In the genomic region with DNA sequence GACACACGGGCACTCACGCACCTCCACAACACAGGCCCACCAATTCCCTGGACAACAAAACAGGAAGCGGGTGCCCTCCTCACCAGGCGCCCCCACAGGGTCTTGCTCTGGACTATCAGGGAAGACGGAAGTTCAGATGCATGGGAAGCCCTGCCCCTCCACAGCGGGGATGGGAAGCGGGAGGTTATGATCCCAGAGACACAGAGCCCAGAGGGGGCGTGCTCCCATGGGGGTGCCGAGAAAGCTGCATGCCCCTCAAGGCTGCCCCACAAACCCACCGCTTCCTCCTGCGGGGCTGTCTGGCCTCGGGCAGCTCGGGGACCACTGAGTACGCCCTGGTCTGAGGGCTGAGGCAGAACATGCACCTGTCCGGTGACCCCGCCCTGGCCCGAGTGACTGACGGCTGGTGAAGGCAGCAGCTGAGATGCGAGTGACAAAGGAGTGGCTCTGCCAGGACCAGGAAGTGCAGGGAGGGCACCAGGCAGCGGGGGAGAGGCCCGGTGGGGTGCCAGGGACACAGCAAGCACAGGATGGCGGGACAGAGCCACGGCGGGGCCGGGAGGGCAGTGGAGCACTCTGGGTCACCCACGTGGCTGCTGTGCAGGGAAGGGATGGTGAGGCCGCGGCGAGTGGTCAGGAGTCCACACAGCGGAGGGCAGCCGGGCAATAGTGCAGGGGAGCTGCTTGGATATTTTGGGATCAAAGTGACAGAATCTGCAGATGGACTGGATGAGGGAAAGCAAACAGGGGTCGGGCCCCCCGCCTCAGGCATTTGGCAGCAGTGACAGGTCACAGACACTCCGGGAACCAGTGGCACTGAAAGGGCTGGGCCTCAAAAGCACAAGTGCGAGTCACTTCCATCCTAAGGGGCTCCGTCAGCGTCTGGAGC, we compare ENCODE assay signal across 15 cellular contexts. TPM values are rescaled to one million over a fixed set of nuclear protein-coding genes. Genes with fewer than 3 reads are reported as not detected.
DNase-seq lines count a peak whose midpoint lies in the region; ATAC-seq, FAIRE-seq and TF ChIP-seq lines count a peak whose summit lies in the region.
"Had no signal": no experiment of that assay in that cellular context is flagged by ENCODE, and none has a peak within 500 bp of the region (broad histone marks: within the 10 kb centered on the region; RNA-seq: fewer than 3 reads in every experiment).

No MANE protein-coding gene starts in this region.

- no peak overlapping the region for H3K4me3 Mint-ChIP-seq in central memory CD8-positive, alpha-beta T cell
- H3K4me3 Mint-ChIP-seq in stimulated activated naive CD8-positive, alpha-beta T cell treated with anti-CD3 and anti-CD28 coated beads, Interleukin-15, amount 100 ng/mL, for 72 hours = no peak overlapping the region
- H3K4me3 Mint-ChIP-seq: activated CD4-positive, alpha-beta memory T cell treated with anti-CD3 and anti-CD28 coated beads for 36 hours; brain had no signal

- no peak for DNase-seq in A549 (ENCODE audit: low read depth in 1 of 2, low spot score in 1 of 2)
- peak; percentile 79 for DNase-seq in DMS153 treated with DMSO at 0.1 percent for 48 hours (lab: John Stamatoyannopoulos, UW; ENCODE audit: unreplicated experiment)
- no peak for DNase-seq in central memory CD8-positive, alpha-beta T cell (ENCODE audit: low spot score in 2 of 2)
- peak; percentile 63 for DNase-seq in myocyte (ENCODE audit: low read depth)
- no peak for DNase-seq in NCI-H1694 (lab: John Stamatoyannopoulos, UW)
- no peak for DNase-seq in stimulated activated naive CD4-positive, alpha-beta T cell treated with Interleukin-2 at 50 U/mL for 16 hours (lab: John Stamatoyannopoulos, UW)
- no peak for DNase-seq in stimulated activated naive CD8-positive, alpha-beta T cell treated with anti-CD3 and anti-CD28 coated beads, Interleukin-15, amount 100 ng/mL, for 72 hours
- DNase-seq: activated CD4-positive, alpha-beta memory T cell treated with anti-CD3 and anti-CD28 coated beads for 36 hours; activated gamma-delta T cell; NCI-H524; T-helper 9 cell had no signal

- H3K4me1 Mint-ChIP-seq in central memory CD8-positive, alpha-beta T cell = no peaks in the 10 kb centered on the region
- peaks cover 10% of the 10 kb centered on the region for H3K4me1 Mint-ChIP-seq in stimulated activated naive CD8-positive, alpha-beta T cell treated with anti-CD3 and anti-CD28 coated beads, Interleukin-15, amount 100 ng/mL, for 72 hours
- H3K4me1 Mint-ChIP-seq: brain had no signal

- POLR2A ChIA-PET in A549 (lab: Yijun Ruan, JAX) = no interaction called here

- TF ChIP-seq POLR2A in A549 (IDR thresholded peaks at IDR 0.05; ENCODE audit: low read length) = no peak

- ATAC-seq in A549 = no peak
- ATAC-seq in central memory CD8-positive, alpha-beta T cell (replicated peaks; ENCODE audit: extremely low read depth, poor library complexity, severe bottlenecking) = no peak
- ATAC-seq in HG02885 (IDR thresholded peaks at IDR 0.05; ENCODE audit: poor library complexity, unreplicated experiment) = no peak
- ATAC-seq in stimulated activated naive CD8-positive, alpha-beta T cell treated with anti-CD3 and anti-CD28 coated beads, Interleukin-15, amount 100 ng/mL, for 72 hours = no peak

- peaks cover 36% of the 10 kb centered on the region for H3K4me1 ChIP-seq in A549

- no peak overlapping the region for H3K4me3 ChIP-seq in A549
- H3K4me3 ChIP-seq: lung had no signal

- peaks cover 44% of the 10 kb centered on the region for H3K36me3 Mint-ChIP-seq in central memory CD8-positive, alpha-beta T cell (ENCODE audit: insufficient read depth)

- no peaks in the 10 kb centered on the region for H3K27me3 Mint-ChIP-seq in central memory CD8-positive, alpha-beta T cell
- no peaks in the 10 kb centered on the region for H3K27me3 Mint-ChIP-seq in stimulated activated naive CD8-positive, alpha-beta T cell treated with anti-CD3 and anti-CD28 coated beads, Interleukin-15, amount 100 ng/mL, for 72 hours
- H3K27me3 Mint-ChIP-seq: activated CD4-positive, alpha-beta memory T cell treated with anti-CD3 and anti-CD28 coated beads for 36 hours; brain had no signal

- WGBS in A549 (ENCODE audit: missing lambda C conversion rate) = 82% methylated on average over 30 of the region's 37 CpGs

- no peak for TF ChIP-seq RAD21 in A549 (conservative IDR thresholded peaks at IDR 0.05 in 1 of 2, IDR thresholded peaks at IDR 0.05 in 1 of 2)

- no peak for FAIRE-seq in A549 (lab: Jason Lieb, UNC)
- FAIRE-seq: endometrium had no signal

- no peaks in the 10 kb centered on the region for H3K9me3 ChIP-seq in A549

- H3K27ac Mint-ChIP-seq in central memory CD8-positive, alpha-beta T cell (ENCODE audit: low read depth) = peak overlapping the region; percentile 78
- peak overlapping the region in 1 of 2 donors; percentile 34 for H3K27ac Mint-ChIP-seq in stimulated activated naive CD8-positive, alpha-beta T cell treated with anti-CD3 and anti-CD28 coated beads, Interleukin-15, amount 100 ng/mL, for 72 hours
- H3K27ac Mint-ChIP-seq: activated CD4-positive, alpha-beta memory T cell treated with anti-CD3 and anti-CD28 coated beads for 36 hours; brain had no signal

- H3K4me2 ChIP-seq in A549 = peak overlapping the region; percentile 73

- CTCF ChIA-PET in A549 (lab: Yijun Ruan, JAX) = interaction anchor here (1.0 to 1.7 kb wide), 2 partner anchors 14 to 146 kb away, joined by 3 to 5 read pairs; no protein-coding TSS in a partner anchor

- TF ChIP-seq CTCF in A549 (IDR thresholded peaks at IDR 0.05) = no peak

- peak overlapping the region; percentile 86 to 93 for H3K27ac ChIP-seq in A549

- no peaks in the 10 kb centered on the region for H3K9me3 Mint-ChIP-seq in central memory CD8-positive, alpha-beta T cell
- no peaks in the 10 kb centered on the region for H3K9me3 Mint-ChIP-seq in stimulated activated naive CD8-positive, alpha-beta T cell treated with anti-CD3 and anti-CD28 coated beads, Interleukin-15, amount 100 ng/mL, for 72 hours
- H3K9me3 Mint-ChIP-seq: activated CD4-positive, alpha-beta memory T cell treated with anti-CD3 and anti-CD28 coated beads for 36 hours; brain had no signal

- no peak for TF ChIP-seq EP300 in A549 (IDR thresholded peaks at IDR 0.05)

TF ChIP-seq in A549, 52 proteins besides CTCF, POLR2A, EP300 and RAD21 (continues in another document):
- no peak for TF ChIP-seq EHMT2 (IDR thresholded peaks at IDR 0.05; ENCODE audit: low read depth)
- TF ChIP-seq RCOR1 (IDR thresholded peaks at IDR 0.05; ENCODE audit: low read depth, low read length) = no peak
- no peak for TF ChIP-seq USF2 (IDR thresholded peaks at IDR 0.05)
- TF ChIP-seq KDM5A (IDR thresholded peaks at IDR 0.05) = no peak
- TF ChIP-seq MAFK (IDR thresholded peaks at IDR 0.05; ENCODE audit: partially characterized antibody) = no peak
- TF ChIP-seq ZC3H11A (IDR thresholded peaks at IDR 0.05) = no peak
- no peak for TF ChIP-seq REST (IDR thresholded peaks at IDR 0.05)
- no peak for TF ChIP-seq PHF8 (IDR thresholded peaks at IDR 0.05; ENCODE audit: borderline replicate concordance, low read depth)
- TF ChIP-seq HDAC2 (IDR thresholded peaks at IDR 0.05) = no peak
- no peak for TF ChIP-seq TFCP2L1 (CRISPR knock-in tag; IDR thresholded peaks at IDR 0.05)

RNA-seq across cellular contexts. Expression of gene NADK, which starts 18.6 kb away (rescaled TPM):
- 32.9 and 35.8 TPM in 2 replicates for polyA plus RNA-seq in A549 (2011; rRNA removed)
- 59.4 and 67.3 TPM in 2 replicates for polyA plus RNA-seq in A549 (2012; cell fraction: cytosol; rRNA removed)
- polyA plus RNA-seq in A549 (2012; cell fraction: nucleus; rRNA removed) = 99.9 and 131 TPM in 2 replicates
- 37.1 to 40.0 TPM (median 38.4 TPM) in 3 replicates for polyA plus RNA-seq in A549 (2017; fragmentation: RNase III; extraction: RNeasy Plus Mini Kit Qiagen cat#74134 plus additional on column Dnase treatment)
- polyA minus RNA-seq in A549 (2011; rRNA and poly(A)+ RNA removed) = 20.1 and 27.9 TPM in 2 replicates
- total RNA-seq in myocyte = 36.6 and 39.6 TPM in 2 replicates
- 49.4 TPM for polyA plus RNA-seq in myocyte (2012)

RNA-seq across cellular contexts. Expression of gene CDK11A, which starts 35.5 kb away (rescaled TPM):
- 6.7 and 13.7 TPM in 2 replicates for polyA plus RNA-seq in A549 (2011; rRNA removed)
- 14.4 and 18.0 TPM in 2 replicates for polyA plus RNA-seq in A549 (2012; cell fraction: cytosol; rRNA removed)
- polyA plus RNA-seq in A549 (2012; cell fraction: nucleus; rRNA removed) = 147 and 150 TPM in 2 replicates
- 34.1 to 40.9 TPM (median 36.4 TPM) in 3 replicates for polyA plus RNA-seq in A549 (2017; fragmentation: RNase III; extraction: RNeasy Plus Mini Kit Qiagen cat#74134 plus additional on column Dnase treatment)
- 7.4 and 12.4 TPM in 2 replicates for polyA minus RNA-seq in A549 (2011; rRNA and poly(A)+ RNA removed)
- total RNA-seq in myocyte = 13.0 and 13.2 TPM in 2 replicates
- polyA plus RNA-seq in myocyte (2012) = 24.8 TPM

Comparison
In these comparisons a context has a peak if more than half of its experiments do, and no peak if none do; other contexts are left out.
1. DNase-seq: peak in DMS153 treated with DMSO at 0.1 percent for 48 hours (single experiment) and myocyte (single experiment); none in A549 (0 of 2), central memory CD8-positive, alpha-beta T cell (0 of 2), NCI-H1694 (single experiment), stimulated activated naive CD4-positive, alpha-beta T cell treated with Interleukin-2 at 50 U/mL for 16 hours (single experiment) and stimulated activated naive CD8-positive, alpha-beta T cell treated with anti-CD3 and anti-CD28 coated beads, Interleukin-15, amount 100 ng/mL, for 72 hours (0 of 2).